Comparison of ENCODE assay signal across 1 cellular context in the genomic region with DNA sequence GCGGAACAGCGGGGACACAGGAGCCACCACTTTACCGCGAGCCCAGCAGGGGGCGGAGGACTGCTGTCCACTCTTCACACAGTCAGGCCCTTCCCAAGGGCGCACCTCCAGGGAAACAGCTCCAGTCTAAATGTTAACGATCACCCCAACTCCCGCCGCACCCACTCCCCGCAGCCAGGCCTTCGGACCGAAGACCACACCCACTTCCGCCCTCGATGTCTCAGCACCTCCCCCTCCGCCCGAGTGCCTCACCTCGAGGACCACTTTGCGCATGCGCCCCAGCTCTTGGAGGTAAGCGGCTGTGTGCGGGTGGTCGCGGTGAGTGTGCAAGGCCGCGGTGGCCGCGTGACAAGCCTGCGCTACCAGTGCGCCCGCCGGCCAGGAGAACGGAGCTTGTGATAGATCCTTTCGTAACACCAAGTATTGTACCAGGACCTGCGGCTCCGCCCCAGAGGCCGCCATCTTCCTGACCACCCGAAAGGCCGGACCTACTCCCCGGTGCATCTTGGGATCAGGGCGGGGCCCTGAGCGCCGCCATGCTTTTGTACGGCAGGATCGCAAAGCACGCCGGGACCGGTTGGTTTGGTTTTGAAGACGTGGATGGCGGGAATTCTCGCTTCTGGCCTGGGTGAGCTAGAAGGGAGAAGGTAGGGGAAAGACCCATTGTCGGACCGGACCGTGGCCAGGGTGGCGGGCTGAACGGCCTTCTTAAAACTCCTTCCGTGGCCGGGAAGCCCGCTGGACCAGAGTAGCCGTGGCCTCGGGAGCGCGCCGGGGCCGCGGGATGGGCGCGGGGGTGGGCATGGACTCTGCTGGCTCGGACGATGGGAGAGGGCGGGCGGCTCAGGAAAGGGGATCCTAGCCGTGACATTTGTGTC.
A peak's percentile ranks its signal among the peaks of the same experiment; 100 is the strongest.
TF ChIP-seq lines count a peak whose summit lies in the region.

A gene with protein sequence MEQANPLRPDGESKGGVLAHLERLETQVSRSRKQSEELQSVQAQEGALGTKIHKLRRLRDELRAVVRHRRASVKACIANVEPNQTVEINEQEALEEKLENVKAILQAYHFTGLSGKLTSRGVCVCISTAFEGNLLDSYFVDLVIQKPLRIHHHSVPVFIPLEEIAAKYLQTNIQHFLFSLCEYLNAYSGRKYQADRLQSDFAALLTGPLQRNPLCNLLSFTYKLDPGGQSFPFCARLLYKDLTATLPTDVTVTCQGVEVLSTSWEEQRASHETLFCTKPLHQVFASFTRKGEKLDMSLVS (plus strand): TSS at position 552 of the 878 bp plus-strand sequence. CDS start 495 bp downstream, outside the sequence.
TSS of gene PTRHD1 (minus strand) at position 518 of the 878 bp plus-strand sequence. CDS start at position 504, 14 bp downstream.

TF ChIP-seq in GM23338, 12 proteins besides CTCF, POLR2A, EP300 and RAD21:
- TF ChIP-seq ZNF114 (CRISPR knock-in tag; IDR thresholded peaks at IDR 0.05) (no peak), STAT1 (IDR thresholded peaks at IDR 0.05; ENCODE audit: unreplicated experiment) (no peak), JUNB (IDR thresholded peaks at IDR 0.05; ENCODE audit: unreplicated experiment) (no peak), EZH2phosphoT487 (IDR thresholded peaks at IDR 0.05; ENCODE audit: unreplicated experiment) (no peak), NANOG (IDR thresholded peaks at IDR 0.05; ENCODE audit: borderline replicate concordance) (no peak), ZNF331 (CRISPR knock-in tag; IDR thresholded peaks at IDR 0.05; ENCODE audit: low read depth) (no peak), CREB1 (CRISPR knock-in tag; IDR thresholded peaks at IDR 0.05; ENCODE audit: low read depth) (peak; percentile 30; the same call in 1 of the 2 replicates), ZNF462 (CRISPR knock-in tag; IDR thresholded peaks at IDR 0.05) (no peak), EZH2 (IDR thresholded peaks at IDR 0.05; ENCODE audit: low read depth, unreplicated experiment) (no peak), POLR2AphosphoS5 (IDR thresholded peaks at IDR 0.05; ENCODE audit: low read depth) (peak; percentile 77)
- TF ChIP-seq, protein P1, sequence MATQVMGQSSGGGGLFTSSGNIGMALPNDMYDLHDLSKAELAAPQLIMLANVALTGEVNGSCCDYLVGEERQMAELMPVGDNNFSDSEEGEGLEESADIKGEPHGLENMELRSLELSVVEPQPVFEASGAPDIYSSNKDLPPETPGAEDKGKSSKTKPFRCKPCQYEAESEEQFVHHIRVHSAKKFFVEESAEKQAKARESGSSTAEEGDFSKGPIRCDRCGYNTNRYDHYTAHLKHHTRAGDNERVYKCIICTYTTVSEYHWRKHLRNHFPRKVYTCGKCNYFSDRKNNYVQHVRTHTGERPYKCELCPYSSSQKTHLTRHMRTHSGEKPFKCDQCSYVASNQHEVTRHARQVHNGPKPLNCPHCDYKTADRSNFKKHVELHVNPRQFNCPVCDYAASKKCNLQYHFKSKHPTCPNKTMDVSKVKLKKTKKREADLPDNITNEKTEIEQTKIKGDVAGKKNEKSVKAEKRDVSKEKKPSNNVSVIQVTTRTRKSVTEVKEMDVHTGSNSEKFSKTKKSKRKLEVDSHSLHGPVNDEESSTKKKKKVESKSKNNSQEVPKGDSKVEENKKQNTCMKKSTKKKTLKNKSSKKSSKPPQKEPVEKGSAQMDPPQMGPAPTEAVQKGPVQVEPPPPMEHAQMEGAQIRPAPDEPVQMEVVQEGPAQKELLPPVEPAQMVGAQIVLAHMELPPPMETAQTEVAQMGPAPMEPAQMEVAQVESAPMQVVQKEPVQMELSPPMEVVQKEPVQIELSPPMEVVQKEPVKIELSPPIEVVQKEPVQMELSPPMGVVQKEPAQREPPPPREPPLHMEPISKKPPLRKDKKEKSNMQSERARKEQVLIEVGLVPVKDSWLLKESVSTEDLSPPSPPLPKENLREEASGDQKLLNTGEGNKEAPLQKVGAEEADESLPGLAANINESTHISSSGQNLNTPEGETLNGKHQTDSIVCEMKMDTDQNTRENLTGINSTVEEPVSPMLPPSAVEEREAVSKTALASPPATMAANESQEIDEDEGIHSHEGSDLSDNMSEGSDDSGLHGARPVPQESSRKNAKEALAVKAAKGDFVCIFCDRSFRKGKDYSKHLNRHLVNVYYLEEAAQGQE (IDR thresholded peaks at IDR 0.05; ENCODE audit: unreplicated experiment): no peak
- TF ChIP-seq, protein P2, sequence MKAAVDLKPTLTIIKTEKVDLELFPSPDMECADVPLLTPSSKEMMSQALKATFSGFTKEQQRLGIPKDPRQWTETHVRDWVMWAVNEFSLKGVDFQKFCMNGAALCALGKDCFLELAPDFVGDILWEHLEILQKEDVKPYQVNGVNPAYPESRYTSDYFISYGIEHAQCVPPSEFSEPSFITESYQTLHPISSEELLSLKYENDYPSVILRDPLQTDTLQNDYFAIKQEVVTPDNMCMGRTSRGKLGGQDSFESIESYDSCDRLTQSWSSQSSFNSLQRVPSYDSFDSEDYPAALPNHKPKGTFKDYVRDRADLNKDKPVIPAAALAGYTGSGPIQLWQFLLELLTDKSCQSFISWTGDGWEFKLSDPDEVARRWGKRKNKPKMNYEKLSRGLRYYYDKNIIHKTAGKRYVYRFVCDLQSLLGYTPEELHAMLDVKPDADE (IDR thresholded peaks at IDR 0.05): peak; percentile 64
